In the genomic region with DNA sequence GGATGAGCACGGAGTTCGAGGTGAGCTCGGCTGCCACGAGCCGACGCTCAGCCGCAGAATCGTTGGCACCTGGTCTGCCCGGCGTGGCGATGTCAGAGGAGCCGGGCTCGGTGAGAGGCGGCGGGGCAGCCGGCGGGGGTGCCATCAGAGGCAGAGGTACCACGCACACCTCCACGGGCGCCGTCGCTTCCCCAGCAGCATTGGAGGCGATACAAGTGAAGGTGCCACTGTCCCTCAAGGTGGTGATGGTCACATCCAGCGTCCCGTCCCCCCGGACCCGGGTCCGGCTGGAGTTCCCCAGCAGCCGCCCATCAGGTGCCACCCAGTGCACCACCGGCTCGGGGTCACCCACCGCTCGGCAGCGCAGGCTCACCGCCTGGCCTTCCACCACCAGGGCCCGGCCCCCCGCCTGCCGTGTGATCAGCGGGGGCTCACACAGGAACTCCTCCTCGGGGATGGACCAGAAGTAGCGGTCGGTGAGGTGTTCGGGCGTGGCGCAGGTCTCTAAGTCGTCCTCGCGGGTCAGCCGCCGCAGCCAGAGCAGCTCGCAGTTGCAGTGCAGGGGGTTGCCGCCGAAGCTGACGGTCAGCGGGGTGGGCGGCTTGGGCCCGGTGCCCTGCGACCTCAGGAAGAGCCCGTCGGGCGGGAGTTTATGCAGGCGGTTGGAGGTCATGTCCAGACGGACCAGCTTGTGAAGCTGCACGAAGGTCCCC, we compare ENCODE assay signal across 2 cellular contexts.
TF ChIP-seq lines count a peak whose summit lies in the region.

No MANE protein-coding gene starts in this region.

TF ChIP-seq in HEK293, 187 proteins besides CTCF, POLR2A, EP300 and RAD21:
- no peak for TF ChIP-seq SP2 (tag by site-specific recombination; IDR thresholded peaks at IDR 0.05)
- 0 out of 2 replicates have a peak, but pooled peaks have one; percentile 57 for TF ChIP-seq BCL11A (tag by site-specific recombination; IDR thresholded peaks at IDR 0.05; ENCODE audit: low read depth)
- TF ChIP-seq ZFP37 (tag by site-specific recombination; IDR thresholded peaks at IDR 0.05): no peak
- TF ChIP-seq BCL11B (tag by site-specific recombination; IDR thresholded peaks at IDR 0.05; ENCODE audit: low read depth): peak; percentile 56; the same call in 1 of the 2 replicates
- no peak for TF ChIP-seq ZNF830 (tag by site-specific recombination; IDR thresholded peaks at IDR 0.05; ENCODE audit: low read depth)
- TF ChIP-seq SP3 (tag by site-specific recombination; IDR thresholded peaks at IDR 0.05): no peak
- no peak for TF ChIP-seq ZNF274 (IDR thresholded peaks at IDR 0.05; ENCODE audit: low read length)
- no peak for TF ChIP-seq ZNF274 (tag by site-specific recombination; IDR thresholded peaks at IDR 0.05; ENCODE audit: borderline replicate concordance)
- TF ChIP-seq ZNF76 (tag by site-specific recombination; IDR thresholded peaks at IDR 0.05; ENCODE audit: borderline replicate concordance, low read depth): no peak
- TF ChIP-seq ZNF777 (tag by site-specific recombination; IDR thresholded peaks at IDR 0.05; ENCODE audit: borderline replicate concordance): no peak
- TF ChIP-seq, protein P1, sequence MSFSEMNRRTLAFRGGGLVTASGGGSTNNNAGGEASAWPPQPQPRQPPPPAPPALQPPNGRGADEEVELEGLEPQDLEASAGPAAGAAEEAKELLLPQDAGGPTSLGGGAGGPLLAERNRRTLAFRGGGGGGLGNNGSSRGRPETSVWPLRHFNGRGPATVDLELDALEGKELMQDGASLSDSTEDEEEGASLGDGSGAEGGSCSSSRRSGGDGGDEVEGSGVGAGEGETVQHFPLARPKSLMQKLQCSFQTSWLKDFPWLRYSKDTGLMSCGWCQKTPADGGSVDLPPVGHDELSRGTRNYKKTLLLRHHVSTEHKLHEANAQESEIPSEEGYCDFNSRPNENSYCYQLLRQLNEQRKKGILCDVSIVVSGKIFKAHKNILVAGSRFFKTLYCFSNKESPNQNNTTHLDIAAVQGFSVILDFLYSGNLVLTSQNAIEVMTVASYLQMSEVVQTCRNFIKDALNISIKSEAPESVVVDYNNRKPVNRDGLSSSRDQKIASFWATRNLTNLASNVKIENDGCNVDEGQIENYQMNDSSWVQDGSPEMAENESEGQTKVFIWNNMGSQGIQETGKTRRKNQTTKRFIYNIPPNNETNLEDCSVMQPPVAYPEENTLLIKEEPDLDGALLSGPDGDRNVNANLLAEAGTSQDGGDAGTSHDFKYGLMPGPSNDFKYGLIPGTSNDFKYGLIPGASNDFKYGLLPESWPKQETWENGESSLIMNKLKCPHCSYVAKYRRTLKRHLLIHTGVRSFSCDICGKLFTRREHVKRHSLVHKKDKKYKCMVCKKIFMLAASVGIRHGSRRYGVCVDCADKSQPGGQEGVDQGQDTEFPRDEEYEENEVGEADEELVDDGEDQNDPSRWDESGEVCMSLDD (tag by site-specific recombination; IDR thresholded peaks at IDR 0.05): no peak
- no peak for TF ChIP-seq ZNF324 (tag by site-specific recombination; IDR thresholded peaks at IDR 0.05)
TF ChIP-seq in HEK293: peak in this region for 2.

TF ChIP-seq in H1, 55 proteins besides CTCF, POLR2A, EP300 and RAD21:
- TF ChIP-seq TBP (IDR thresholded peaks at IDR 0.05; ENCODE audit: low read depth, low read length) (no peak), RNF2 (IDR thresholded peaks at IDR 0.05; ENCODE audit: borderline replicate concordance, low read depth, low read length, missing control alignments, poor library complexity, severe bottlenecking) (no peak), TEAD4 (IDR thresholded peaks at IDR 0.05; ENCODE audit: low read depth, low read length) (no peak), KDM4A (IDR thresholded peaks at IDR 0.05; ENCODE audit: low read depth, low read length, severe bottlenecking) (no peak), JUN (IDR thresholded peaks at IDR 0.05; ENCODE audit: low read depth, low read length) (no peak), JUND (IDR thresholded peaks at IDR 0.05; ENCODE audit: low read length) (no peak), MAFK (IDR thresholded peaks at IDR 0.05; ENCODE audit: low read depth, low read length) (no peak), RBBP5 (IDR thresholded peaks at IDR 0.05; ENCODE audit: borderline replicate concordance, low read depth, low read length) (no peak), EZH2 (IDR thresholded peaks at IDR 0.05; ENCODE audit: low read depth, low read length, severe bottlenecking) (no peak), CBX5 (IDR thresholded peaks at IDR 0.05; ENCODE audit: low read depth, low read length) (no peak), KDM5A (IDR thresholded peaks at IDR 0.05; ENCODE audit: low read length) (no peak), FOSL1 (IDR thresholded peaks at IDR 0.05; ENCODE audit: insufficient read depth, low read depth, low read length) (no peak), SP1 (IDR thresholded peaks at IDR 0.05; ENCODE audit: low read depth, low read length) (no peak), TAF1 (IDR thresholded peaks at IDR 0.05; ENCODE audit: low read depth, low read length) (no peak), ZNF274 (IDR thresholded peaks at IDR 0.05; ENCODE audit: borderline replicate concordance, extremely low read depth, low read length) (no peak), TAF7 (optimal IDR thresholded peaks at IDR 0.05; ENCODE audit: borderline replicate concordance, low read depth, low read length) (no peak), EGR1 (IDR thresholded peaks at IDR 0.05; ENCODE audit: borderline replicate concordance, low read depth, low read length) (no peak)
- TF ChIP-seq, protein P2, sequence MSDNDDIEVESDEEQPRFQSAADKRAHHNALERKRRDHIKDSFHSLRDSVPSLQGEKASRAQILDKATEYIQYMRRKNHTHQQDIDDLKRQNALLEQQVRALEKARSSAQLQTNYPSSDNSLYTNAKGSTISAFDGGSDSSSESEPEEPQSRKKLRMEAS (IDR thresholded peaks at IDR 0.05): no peak
- TF ChIP-seq, protein P3, sequence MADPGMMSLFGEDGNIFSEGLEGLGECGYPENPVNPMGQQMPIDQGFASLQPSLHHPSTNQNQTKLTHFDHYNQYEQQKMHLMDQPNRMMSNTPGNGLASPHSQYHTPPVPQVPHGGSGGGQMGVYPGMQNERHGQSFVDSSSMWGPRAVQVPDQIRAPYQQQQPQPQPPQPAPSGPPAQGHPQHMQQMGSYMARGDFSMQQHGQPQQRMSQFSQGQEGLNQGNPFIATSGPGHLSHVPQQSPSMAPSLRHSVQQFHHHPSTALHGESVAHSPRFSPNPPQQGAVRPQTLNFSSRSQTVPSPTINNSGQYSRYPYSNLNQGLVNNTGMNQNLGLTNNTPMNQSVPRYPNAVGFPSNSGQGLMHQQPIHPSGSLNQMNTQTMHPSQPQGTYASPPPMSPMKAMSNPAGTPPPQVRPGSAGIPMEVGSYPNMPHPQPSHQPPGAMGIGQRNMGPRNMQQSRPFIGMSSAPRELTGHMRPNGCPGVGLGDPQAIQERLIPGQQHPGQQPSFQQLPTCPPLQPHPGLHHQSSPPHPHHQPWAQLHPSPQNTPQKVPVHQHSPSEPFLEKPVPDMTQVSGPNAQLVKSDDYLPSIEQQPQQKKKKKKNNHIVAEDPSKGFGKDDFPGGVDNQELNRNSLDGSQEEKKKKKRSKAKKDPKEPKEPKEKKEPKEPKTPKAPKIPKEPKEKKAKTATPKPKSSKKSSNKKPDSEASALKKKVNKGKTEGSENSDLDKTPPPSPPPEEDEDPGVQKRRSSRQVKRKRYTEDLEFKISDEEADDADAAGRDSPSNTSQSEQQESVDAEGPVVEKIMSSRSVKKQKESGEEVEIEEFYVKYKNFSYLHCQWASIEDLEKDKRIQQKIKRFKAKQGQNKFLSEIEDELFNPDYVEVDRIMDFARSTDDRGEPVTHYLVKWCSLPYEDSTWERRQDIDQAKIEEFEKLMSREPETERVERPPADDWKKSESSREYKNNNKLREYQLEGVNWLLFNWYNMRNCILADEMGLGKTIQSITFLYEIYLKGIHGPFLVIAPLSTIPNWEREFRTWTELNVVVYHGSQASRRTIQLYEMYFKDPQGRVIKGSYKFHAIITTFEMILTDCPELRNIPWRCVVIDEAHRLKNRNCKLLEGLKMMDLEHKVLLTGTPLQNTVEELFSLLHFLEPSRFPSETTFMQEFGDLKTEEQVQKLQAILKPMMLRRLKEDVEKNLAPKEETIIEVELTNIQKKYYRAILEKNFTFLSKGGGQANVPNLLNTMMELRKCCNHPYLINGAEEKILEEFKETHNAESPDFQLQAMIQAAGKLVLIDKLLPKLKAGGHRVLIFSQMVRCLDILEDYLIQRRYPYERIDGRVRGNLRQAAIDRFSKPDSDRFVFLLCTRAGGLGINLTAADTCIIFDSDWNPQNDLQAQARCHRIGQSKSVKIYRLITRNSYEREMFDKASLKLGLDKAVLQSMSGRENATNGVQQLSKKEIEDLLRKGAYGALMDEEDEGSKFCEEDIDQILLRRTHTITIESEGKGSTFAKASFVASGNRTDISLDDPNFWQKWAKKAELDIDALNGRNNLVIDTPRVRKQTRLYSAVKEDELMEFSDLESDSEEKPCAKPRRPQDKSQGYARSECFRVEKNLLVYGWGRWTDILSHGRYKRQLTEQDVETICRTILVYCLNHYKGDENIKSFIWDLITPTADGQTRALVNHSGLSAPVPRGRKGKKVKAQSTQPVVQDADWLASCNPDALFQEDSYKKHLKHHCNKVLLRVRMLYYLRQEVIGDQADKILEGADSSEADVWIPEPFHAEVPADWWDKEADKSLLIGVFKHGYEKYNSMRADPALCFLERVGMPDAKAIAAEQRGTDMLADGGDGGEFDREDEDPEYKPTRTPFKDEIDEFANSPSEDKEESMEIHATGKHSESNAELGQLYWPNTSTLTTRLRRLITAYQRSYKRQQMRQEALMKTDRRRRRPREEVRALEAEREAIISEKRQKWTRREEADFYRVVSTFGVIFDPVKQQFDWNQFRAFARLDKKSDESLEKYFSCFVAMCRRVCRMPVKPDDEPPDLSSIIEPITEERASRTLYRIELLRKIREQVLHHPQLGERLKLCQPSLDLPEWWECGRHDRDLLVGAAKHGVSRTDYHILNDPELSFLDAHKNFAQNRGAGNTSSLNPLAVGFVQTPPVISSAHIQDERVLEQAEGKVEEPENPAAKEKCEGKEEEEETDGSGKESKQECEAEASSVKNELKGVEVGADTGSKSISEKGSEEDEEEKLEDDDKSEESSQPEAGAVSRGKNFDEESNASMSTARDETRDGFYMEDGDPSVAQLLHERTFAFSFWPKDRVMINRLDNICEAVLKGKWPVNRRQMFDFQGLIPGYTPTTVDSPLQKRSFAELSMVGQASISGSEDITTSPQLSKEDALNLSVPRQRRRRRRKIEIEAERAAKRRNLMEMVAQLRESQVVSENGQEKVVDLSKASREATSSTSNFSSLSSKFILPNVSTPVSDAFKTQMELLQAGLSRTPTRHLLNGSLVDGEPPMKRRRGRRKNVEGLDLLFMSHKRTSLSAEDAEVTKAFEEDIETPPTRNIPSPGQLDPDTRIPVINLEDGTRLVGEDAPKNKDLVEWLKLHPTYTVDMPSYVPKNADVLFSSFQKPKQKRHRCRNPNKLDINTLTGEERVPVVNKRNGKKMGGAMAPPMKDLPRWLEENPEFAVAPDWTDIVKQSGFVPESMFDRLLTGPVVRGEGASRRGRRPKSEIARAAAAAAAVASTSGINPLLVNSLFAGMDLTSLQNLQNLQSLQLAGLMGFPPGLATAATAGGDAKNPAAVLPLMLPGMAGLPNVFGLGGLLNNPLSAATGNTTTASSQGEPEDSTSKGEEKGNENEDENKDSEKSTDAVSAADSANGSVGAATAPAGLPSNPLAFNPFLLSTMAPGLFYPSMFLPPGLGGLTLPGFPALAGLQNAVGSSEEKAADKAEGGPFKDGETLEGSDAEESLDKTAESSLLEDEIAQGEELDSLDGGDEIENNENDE (IDR thresholded peaks at IDR 0.05; ENCODE audit: insufficient replicate concordance, low read length): no peak
